Comparison of ENCODE assay signal across 1 cellular context in the genomic region with DNA sequence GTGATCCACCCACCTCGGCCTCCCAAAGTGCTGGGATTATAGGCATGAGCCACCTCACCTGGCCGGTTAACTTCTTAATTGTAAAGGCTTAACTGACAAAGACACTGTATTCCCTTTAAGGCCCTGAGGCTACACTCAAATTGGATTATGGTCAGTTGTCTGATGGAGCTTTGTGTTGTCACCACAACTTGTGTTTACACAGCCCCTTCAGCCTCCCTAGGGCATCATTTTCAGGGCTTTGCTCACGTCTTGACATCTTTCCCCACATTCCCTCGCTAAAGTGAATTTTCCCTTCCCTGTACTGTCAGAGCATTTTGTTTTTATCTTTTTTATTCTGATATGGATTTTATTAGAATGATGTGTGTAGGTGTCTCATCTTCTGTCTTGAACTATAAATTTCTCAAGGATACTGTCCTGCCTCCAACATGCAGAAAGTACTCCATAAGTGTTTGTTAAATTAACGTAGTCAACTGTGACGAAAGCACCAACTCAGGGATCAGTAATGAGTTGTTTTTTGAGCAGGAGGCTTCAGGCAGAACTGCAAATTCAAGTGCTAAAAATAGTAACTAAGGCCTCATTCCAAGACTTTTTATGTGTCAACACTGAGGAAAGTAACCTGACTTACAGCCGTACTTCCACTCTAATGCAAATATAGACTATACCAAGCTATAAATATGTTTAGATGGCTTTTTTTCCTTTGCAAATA.
TF ChIP-seq lines count a peak whose summit lies in the region.

No MANE protein-coding gene starts in this region.

TF ChIP-seq in IMR-90, 13 proteins besides CTCF, POLR2A, EP300 and RAD21:
- TF ChIP-seq BHLHE40 (IDR thresholded peaks at IDR 0.05; ENCODE audit: low read depth, low read length) = no peak
- no peak for TF ChIP-seq MAZ (IDR thresholded peaks at IDR 0.05; ENCODE audit: borderline replicate concordance, low read depth, low read length)
- TF ChIP-seq CHD1 (IDR thresholded peaks at IDR 0.05; ENCODE audit: low read depth, low read length) = no peak
- TF ChIP-seq FOS (IDR thresholded peaks at IDR 0.05; ENCODE audit: low read depth, low read length) = no peak
- TF ChIP-seq MAFK (IDR thresholded peaks at IDR 0.05; ENCODE audit: low read depth, low read length) = no peak
- no peak for TF ChIP-seq RCOR1 (IDR thresholded peaks at IDR 0.05; ENCODE audit: insufficient replicate concordance, low read length)
- TF ChIP-seq, protein P1, sequence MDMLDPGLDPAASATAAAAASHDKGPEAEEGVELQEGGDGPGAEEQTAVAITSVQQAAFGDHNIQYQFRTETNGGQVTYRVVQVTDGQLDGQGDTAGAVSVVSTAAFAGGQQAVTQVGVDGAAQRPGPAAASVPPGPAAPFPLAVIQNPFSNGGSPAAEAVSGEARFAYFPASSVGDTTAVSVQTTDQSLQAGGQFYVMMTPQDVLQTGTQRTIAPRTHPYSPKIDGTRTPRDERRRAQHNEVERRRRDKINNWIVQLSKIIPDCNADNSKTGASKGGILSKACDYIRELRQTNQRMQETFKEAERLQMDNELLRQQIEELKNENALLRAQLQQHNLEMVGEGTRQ (IDR thresholded peaks at IDR 0.05; ENCODE audit: low read depth, low read length) = no peak
- TF ChIP-seq MXI1 (IDR thresholded peaks at IDR 0.05; ENCODE audit: borderline replicate concordance, low read depth, low read length) = no peak
- no peak for TF ChIP-seq RFX5 (IDR thresholded peaks at IDR 0.05; ENCODE audit: low read depth, low read length)
- no peak for TF ChIP-seq CEBPB (IDR thresholded peaks at IDR 0.05; ENCODE audit: low read depth, low read length)
- no peak for TF ChIP-seq NFE2L2 (IDR thresholded peaks at IDR 0.05; ENCODE audit: low read depth, low read length)
- TF ChIP-seq, protein P2, sequence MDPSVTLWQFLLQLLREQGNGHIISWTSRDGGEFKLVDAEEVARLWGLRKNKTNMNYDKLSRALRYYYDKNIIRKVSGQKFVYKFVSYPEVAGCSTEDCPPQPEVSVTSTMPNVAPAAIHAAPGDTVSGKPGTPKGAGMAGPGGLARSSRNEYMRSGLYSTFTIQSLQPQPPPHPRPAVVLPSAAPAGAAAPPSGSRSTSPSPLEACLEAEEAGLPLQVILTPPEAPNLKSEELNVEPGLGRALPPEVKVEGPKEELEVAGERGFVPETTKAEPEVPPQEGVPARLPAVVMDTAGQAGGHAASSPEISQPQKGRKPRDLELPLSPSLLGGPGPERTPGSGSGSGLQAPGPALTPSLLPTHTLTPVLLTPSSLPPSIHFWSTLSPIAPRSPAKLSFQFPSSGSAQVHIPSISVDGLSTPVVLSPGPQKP (IDR thresholded peaks at IDR 0.05; ENCODE audit: borderline replicate concordance, low read depth, low read length) = no peak
- TF ChIP-seq SMC3 (IDR thresholded peaks at IDR 0.05; ENCODE audit: low read depth, low read length) = no peak
